Comparison of ENCODE assay signal across 16 cellular contexts in genomic region chr15:101710806-101711205, GRCh38. TPM values are rescaled to one million over a fixed set of nuclear protein-coding genes. Genes with fewer than 3 reads are reported as not detected.
DNase-seq lines count a peak whose midpoint lies in the region; ATAC-seq, FAIRE-seq and TF ChIP-seq lines count a peak whose summit lies in the region.
"Had no signal": no experiment of that assay in that cellular context is flagged by ENCODE, and none has a peak within 500 bp of the region (broad histone marks: within the 10 kb centered on the region; RNA-seq: fewer than 3 reads in every experiment).

No MANE protein-coding gene starts in this region.

- peaks cover 13 to 48% of the 10 kb centered on the region in 2 experiments; a peak in 4 of 5 replicates for H3K36me3 ChIP-seq in HepG2 (replicated peaks in 1 of 2; ENCODE audit: control insufficient read depth in 1 of 2, insufficient read depth in 2 of 2, low read length in 2 of 2)
- peaks cover 0 to 51% (median 4%) of the 10 kb centered on the region in 4 donors for H3K36me3 ChIP-seq in right lobe of liver
- H3K36me3 ChIP-seq: colonic mucosa had no signal

- BruUV-seq in HepG2 (replicated peaks; lab: Mats Ljungman, UMichigan): no TSS peak

- no peak overlapping the region for H3K4me3 ChIP-seq in HepG2 (replicated peaks in 1 of 3; ENCODE audit: insufficient read depth in 1 of 3, low read depth in 2 of 3, low read length in 3 of 3)
- no peak overlapping the region for H3K4me3 ChIP-seq in right lobe of liver
- no peak overlapping the region for H3K4me3 ChIP-seq in coronary artery
- H3K4me3 ChIP-seq: colonic mucosa, gastrocnemius medialis had no signal

- intact Hi-C loops in HepG2 (cut with micrococcal nuclease; ENCODE audit: unreplicated experiment): no loop called here
- intact Hi-C loops in right lobe of liver (cut with DNase I): no loop called here

- TF ChIP-seq POLR2A in HepG2 (IDR thresholded peaks at IDR 0.05; ENCODE audit: insufficient read depth in 1 of 2, low read depth in 2 of 2, low read length in 2 of 2) (no peak), right lobe of liver (IDR thresholded peaks at IDR 0.05) (no peak)

- FAIRE-seq in HepG2 (lab: Jason Lieb, UNC) (no peak), urothelium cell line (lab: Jason Lieb, UNC) (no peak)

- no peaks in the 10 kb centered on the region for H3K9me3 ChIP-seq in HepG2 (ENCODE audit: low read length)
- no peaks in the 10 kb centered on the region for H3K9me3 ChIP-seq in right lobe of liver
- H3K9me3 ChIP-seq: colonic mucosa, gastrocnemius medialis had no signal

- no peak for TF ChIP-seq RAD21 in HepG2 (CRISPR knock-in tag; IDR thresholded peaks at IDR 0.05)

- H2AFZ ChIP-seq in HepG2 (ENCODE audit: low read length): no peak overlapping the region

- H3K4me2 ChIP-seq in HepG2 (ENCODE audit: low read depth, low read length): no peak overlapping the region

- in situ Hi-C loops in HepG2 (cut with HindIII; ENCODE audit: extremely low pct_ligation_motif_present, low pct_unique_long_range_greater_than_20kb): no loop called here

- no peak for ATAC-seq in HepG2
- no peak for ATAC-seq in right lobe of liver
- peak; percentile 62 for ATAC-seq in foreskin keratinocyte
- ATAC-seq: gastrocnemius medialis had no signal

- no peaks in the 10 kb centered on the region for H3K4me1 ChIP-seq in HepG2 (ENCODE audit: insufficient read depth, low read length)
- no peaks in the 10 kb centered on the region for H3K4me1 ChIP-seq in right lobe of liver
- H3K4me1 ChIP-seq in foreskin keratinocyte: peaks cover 6% of the 10 kb centered on the region
- H3K4me1 ChIP-seq: colonic mucosa, gastrocnemius medialis had no signal

- POLR2A ChIA-PET in HepG2 (lab: Yijun Ruan, JAX): no interaction called here

- no peak overlapping the region for H3K9ac ChIP-seq in HepG2 (ENCODE audit: insufficient read depth, low read depth, low read length)

- H4K20me1 ChIP-seq in HepG2 (ENCODE audit: insufficient read depth, low read length): no peaks in the 10 kb centered on the region

- TF ChIP-seq CTCF in HepG2 (CRISPR knock-in tag; IDR thresholded peaks at IDR 0.05) (no peak), right lobe of liver (IDR thresholded peaks at IDR 0.05) (no peak), foreskin keratinocyte (conservative IDR thresholded peaks at IDR 0.05) (no peak), coronary artery (IDR thresholded peaks at IDR 0.05) (no peak)

- DNase-seq in HepG2 (ENCODE audit: low spot score) (peak; percentile 10), right lobe of liver (no peak), SW480 (ENCODE audit: low spot score) (peak; percentile 8), foreskin keratinocyte (peak in 1 of 2 donors; percentile 55), urothelium cell line (ENCODE audit: low spot score) (peak; percentile 68), coronary artery (ENCODE audit: low spot score) (no peak), NCI-H345 (lab: John Stamatoyannopoulos, UW) (no peak), superior temporal gyrus (ENCODE audit: extremely low spot score) (no peak)
- DNase-seq: activated CD4-positive, alpha-beta memory T cell treated with anti-CD3 and anti-CD28 coated beads, Interleukin-2, amount 10 ng/mL, durations not matched to agents 7 days and 5 days; activated naive CD4-positive, alpha-beta T cell; AML-193; colonic mucosa; DMS79; gastrocnemius medialis; NCI-H187; occipital lobe had no signal

- H3K27me3 ChIP-seq in HepG2 (ENCODE audit: control insufficient read depth in 1 of 2, insufficient read depth in 2 of 2, low read length in 2 of 2) (no peaks in the 10 kb centered on the region), right lobe of liver (no peaks in the 10 kb centered on the region), foreskin keratinocyte (no peaks in the 10 kb centered on the region)
- H3K27me3 ChIP-seq: colonic mucosa, gastrocnemius medialis had no signal

- WGBS in HepG2 (ENCODE audit: low lambda C conversion rate): 87% methylated on average over 6 of the region's 6 CpGs
- 76% methylated on average over 6 of the region's 6 CpGs for WGBS in right lobe of liver (ENCODE audit: insufficient coverage, low coverage, low lambda C conversion rate, missing lambda C conversion rate)

- no peaks in the 10 kb centered on the region for H3K79me2 ChIP-seq in HepG2 (ENCODE audit: insufficient read depth, low read length)

- CTCF ChIA-PET in HepG2 (lab: Yijun Ruan, JAX; ENCODE audit: low intra/inter-chr PET ratio, low total read pairs): no interaction called here

- H3K27ac ChIP-seq in HepG2 (ENCODE audit: extremely low read length, insufficient read depth, low read length) (no peak overlapping the region), right lobe of liver (no peak overlapping the region), foreskin keratinocyte (no peak overlapping the region), coronary artery (no peak overlapping the region)
- H3K27ac ChIP-seq: colonic mucosa, gastrocnemius medialis had no signal

- no peak for TF ChIP-seq EP300 in HepG2 (IDR thresholded peaks at IDR 0.05; ENCODE audit: low read depth in 2 of 2, low read length in 2 of 2)
- TF ChIP-seq EP300 in HepG2 (CRISPR knock-in tag; IDR thresholded peaks at IDR 0.05; ENCODE audit: borderline replicate concordance): no peak

TF ChIP-seq in HepG2, 621 proteins besides CTCF, POLR2A, EP300 and RAD21 (continues in another document):
- no peak for TF ChIP-seq ZNF124 (CRISPR knock-in tag; IDR thresholded peaks at IDR 0.05)
- no peak for TF ChIP-seq PAF1 (CRISPR knock-in tag; IDR thresholded peaks at IDR 0.05)
- TF ChIP-seq KDM3A (CRISPR knock-in tag; IDR thresholded peaks at IDR 0.05; ENCODE audit: low read depth): no peak

RNA-seq across cellular contexts. Expression of gene TARS3, which starts 13.5 kb away (rescaled TPM):
- total RNA-seq in HepG2 (2016; rRNA removed; fragmentation: Illumina TruSeq; extraction: Trizol) (11.7 and 13.9 TPM in 2 replicates), right lobe of liver (1 to 10 TPM; 4.5 to 9.4 (median 5.3) TPM), foreskin keratinocyte (6.8 and 8.0 TPM in 2 replicates)
- total RNA-seq in HepG2 (2016; cell fraction: cytosol; rRNA removed; fragmentation: Illumina TruSeq; extraction: Trizol; ENCODE audit: low read depth): 3.9 and 4.7 TPM in 2 replicates
- 11.8 and 14.6 TPM in 2 replicates for total RNA-seq in HepG2 (2016; cell fraction: insoluble cytoplasmic fraction; rRNA removed; fragmentation: Illumina TruSeq; extraction: Trizol)
- total RNA-seq in HepG2 (2016; cell fraction: membrane; rRNA removed; fragmentation: Illumina TruSeq; extraction: Trizol): 4.8 and 5.1 TPM in 2 replicates
- total RNA-seq in HepG2 (2016; cell fraction: nucleus; rRNA removed; fragmentation: Illumina TruSeq; extraction: Trizol): 11.8 and 13.9 TPM in 2 replicates
- polyA plus RNA-seq in HepG2 (2011; rRNA removed) (3.4 and 4.1 TPM in 2 replicates), foreskin keratinocyte (3.2 and 4.5 TPM in 2 replicates)
- polyA plus RNA-seq in HepG2 (2011; cell fraction: cytosol; rRNA removed): 1.5 and 2.3 TPM in 2 replicates
- polyA plus RNA-seq in HepG2 (2011; cell fraction: nucleus; rRNA removed): 6.1 and 6.6 TPM in 2 replicates
- polyA plus RNA-seq in HepG2 (2012): 7.3 and 8.6 TPM in 2 replicates
- polyA plus RNA-seq in HepG2 (2016; cell fraction: cytosol; fragmentation: Illumina TruSeq; extraction: Trizol; ENCODE audit: low read depth): 0.68 and 0.69 TPM in 2 replicates
- 10.7 and 13.5 TPM in 2 replicates for polyA plus RNA-seq in HepG2 (2016; cell fraction: insoluble cytoplasmic fraction; fragmentation: Illumina TruSeq; extraction: Trizol; ENCODE audit: low read depth)
- polyA plus RNA-seq in HepG2 (2016; cell fraction: membrane; fragmentation: Illumina TruSeq; extraction: Trizol; ENCODE audit: low read depth): 2.0 and 2.2 TPM in 2 replicates
- polyA plus RNA-seq in HepG2 (2016; cell fraction: nucleus; fragmentation: Illumina TruSeq; extraction: Trizol; ENCODE audit: insufficient read depth, low read depth): 16.9 and 17.0 TPM in 2 replicates
- 2.5 and 6.3 TPM in 2 replicates for polyA minus RNA-seq in HepG2 (2011; rRNA and poly(A)+ RNA removed; ENCODE audit: low replicate concordance)
- 4.1 and 6.4 TPM in 2 replicates for polyA minus RNA-seq in HepG2 (2011; cell fraction: cytosol; rRNA and poly(A)+ RNA removed)
- 23.7 and 24.6 TPM in 2 replicates for polyA minus RNA-seq in HepG2 (2011; cell fraction: nucleus; rRNA and poly(A)+ RNA removed)

RNA-seq across cellular contexts. Expression of gene TM2D3, which starts 58.6 kb away (rescaled TPM):
- total RNA-seq in HepG2 (2016; rRNA removed; fragmentation: Illumina TruSeq; extraction: Trizol): 17.8 and 31.1 TPM in 2 replicates
- 8.6 and 9.5 TPM in 2 replicates for total RNA-seq in HepG2 (2016; cell fraction: cytosol; rRNA removed; fragmentation: Illumina TruSeq; extraction: Trizol; ENCODE audit: low read depth)
- 21.0 and 33.6 TPM in 2 replicates for total RNA-seq in HepG2 (2016; cell fraction: insoluble cytoplasmic fraction; rRNA removed; fragmentation: Illumina TruSeq; extraction: Trizol)
- 14.2 and 16.6 TPM in 2 replicates for total RNA-seq in HepG2 (2016; cell fraction: membrane; rRNA removed; fragmentation: Illumina TruSeq; extraction: Trizol)
- 36.0 and 40.5 TPM in 2 replicates for total RNA-seq in HepG2 (2016; cell fraction: nucleus; rRNA removed; fragmentation: Illumina TruSeq; extraction: Trizol)
- 70.6 and 72.7 TPM in 2 replicates for polyA plus RNA-seq in HepG2 (2011; rRNA removed)
- polyA plus RNA-seq in HepG2 (2011; cell fraction: cytosol; rRNA removed): 57.2 and 64.0 TPM in 2 replicates
- 46.5 and 49.1 TPM in 2 replicates for polyA plus RNA-seq in HepG2 (2011; cell fraction: nucleus; rRNA removed)
- 54.2 and 56.1 TPM in 2 replicates for polyA plus RNA-seq in HepG2 (2012)
- polyA plus RNA-seq in HepG2 (2016; cell fraction: cytosol; fragmentation: Illumina TruSeq; extraction: Trizol; ENCODE audit: low read depth): 3.8 TPM in 2 replicates
- 18.7 and 22.3 TPM in 2 replicates for polyA plus RNA-seq in HepG2 (2016; cell fraction: insoluble cytoplasmic fraction; fragmentation: Illumina TruSeq; extraction: Trizol; ENCODE audit: low read depth)
- 5.8 and 6.3 TPM in 2 replicates for polyA plus RNA-seq in HepG2 (2016; cell fraction: membrane; fragmentation: Illumina TruSeq; extraction: Trizol; ENCODE audit: low read depth)
- polyA plus RNA-seq in HepG2 (2016; cell fraction: nucleus; fragmentation: Illumina TruSeq; extraction: Trizol; ENCODE audit: insufficient read depth, low read depth): 52.3 and 55.0 TPM in 2 replicates
- 48.9 and 62.2 TPM in 2 replicates for polyA minus RNA-seq in HepG2 (2011; rRNA and poly(A)+ RNA removed; ENCODE audit: low replicate concordance)
- 32.5 and 41.6 TPM in 2 replicates for polyA minus RNA-seq in HepG2 (2011; cell fraction: cytosol; rRNA and poly(A)+ RNA removed)
- 114 and 124 TPM in 2 replicates for polyA minus RNA-seq in HepG2 (2011; cell fraction: nucleus; rRNA and poly(A)+ RNA removed)
- 10 to 100 TPM; 29.5 to 46.9 (median 40.8) TPM for total RNA-seq in right lobe of liver
- 36.4 and 39.5 TPM in 2 replicates for total RNA-seq in foreskin keratinocyte
- polyA plus RNA-seq in foreskin keratinocyte: 36.8 and 37.5 TPM in 2 replicates

Comparison
In these comparisons a context has a peak if more than half of its experiments do, and no peak if none do; other contexts are left out.
1. DNase-seq: peak in HepG2 (single experiment), SW480 (single experiment) and urothelium cell line (single experiment); none in right lobe of liver (0 of 3), coronary artery (single experiment), NCI-H345 (single experiment) and superior temporal gyrus (single experiment).